In the genomic region with DNA sequence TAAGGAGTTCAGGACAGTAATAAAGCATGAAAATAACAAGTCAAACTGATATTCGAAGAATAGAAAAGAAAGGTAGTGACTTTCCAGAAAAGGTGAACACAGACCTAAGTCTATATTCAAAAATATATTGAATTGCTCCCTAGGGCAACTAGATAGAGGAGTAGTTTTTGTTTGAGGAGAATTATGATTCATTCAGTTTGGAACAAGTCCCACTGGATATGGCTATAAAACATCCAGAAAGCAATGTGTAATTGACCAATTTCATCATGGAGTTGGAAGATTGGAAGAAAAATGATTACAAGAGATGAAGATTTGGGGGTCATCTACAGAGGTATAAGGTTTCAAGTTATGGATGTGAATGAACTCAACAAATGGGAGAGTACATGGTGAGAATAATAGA, we compare ENCODE assay signal across 27 cellular contexts.
A peak's percentile ranks its signal among the peaks of the same experiment; 100 is the strongest.
DNase-seq lines count a peak whose midpoint lies in the region; ATAC-seq and TF ChIP-seq lines count a peak whose summit lies in the region.
"Had no signal": no experiment of that assay in that cellular context is flagged by ENCODE, and none has a peak within 500 bp of the region (broad histone marks: within the 10 kb centered on the region; RNA-seq: fewer than 3 reads in every experiment).

No MANE protein-coding gene starts in this region.

- H3K9me2 ChIP-seq in PC-3 (replicated peaks; ENCODE audit: low read length), result no peaks in the 10 kb centered on the region

- H3K36me3 Mint-ChIP-seq in activated CD4-positive, alpha-beta memory T cell treated with anti-CD3 and anti-CD28 coated beads for 36 hours, result no peaks in the 10 kb centered on the region
- H3K36me3 Mint-ChIP-seq: activated naive CD4-positive, alpha-beta T cell treated with anti-CD3 and anti-CD28 coated beads, Interleukin-2, amount 50 U/mL, for 72 hours; neural progenitor cell had no signal

- no peaks in the 10 kb centered on the region for H3K79me2 ChIP-seq in PC-3 (ENCODE audit: low read length)

- no peaks in the 10 kb centered on the region for H3K4me1 Mint-ChIP-seq in activated CD4-positive, alpha-beta memory T cell treated with anti-CD3 and anti-CD28 coated beads for 36 hours (ENCODE audit: low read depth)

- no peak for TF ChIP-seq POLR2A in sigmoid colon (IDR thresholded peaks at IDR 0.05)

- H2AFZ ChIP-seq in PC-3 (ENCODE audit: low read length), result no peak overlapping the region
- H2AFZ ChIP-seq: neural progenitor cell had no signal

- ATAC-seq in PC-3, result peak; percentile 63
- ATAC-seq: activated naive CD4-positive, alpha-beta T cell treated with anti-CD3 and anti-CD28 coated beads, Interleukin-2, amount 50 U/mL, for 72 hours; HepG2; left lung had no signal

- H3K36me3 ChIP-seq in PC-3 (ENCODE audit: low read depth, low read length) (no peaks in the 10 kb centered on the region), sigmoid colon (no peaks in the 10 kb centered on the region)
- H3K36me3 ChIP-seq: ascending aorta, esophagus squamous epithelium, left lung, neural progenitor cell, WERI-Rb-1 had no signal

- H3K4me3 ChIP-seq in PC-3 (ENCODE audit: low read length) (no peak overlapping the region), choroid plexus epithelial cell (ENCODE audit: low read depth, low read length) (no peak overlapping the region), foreskin fibroblast (ENCODE audit: low read depth in 1 of 2, low read length in 2 of 2) (no peak overlapping the region), sigmoid colon (no peak overlapping the region)
- H3K4me3 ChIP-seq: ascending aorta, esophagus squamous epithelium, left lung, neural progenitor cell, smooth muscle cell had no signal

- no peaks in the 10 kb centered on the region for H3K27me3 ChIP-seq in PC-3 (ENCODE audit: low read length)
- no peaks in the 10 kb centered on the region for H3K27me3 ChIP-seq in sigmoid colon
- H3K27me3 ChIP-seq: ascending aorta, esophagus squamous epithelium, left lung, neural progenitor cell had no signal

- BruUV-seq in PC-3 (replicated peaks; lab: Mats Ljungman, UMichigan), result no TSS peak

- no peaks in the 10 kb centered on the region for H3K27me3 Mint-ChIP-seq in activated CD4-positive, alpha-beta memory T cell treated with anti-CD3 and anti-CD28 coated beads for 36 hours

- no peak for TF ChIP-seq CTCF in PC-3 (conservative IDR thresholded peaks at IDR 0.05; ENCODE audit: low read depth, low read length)
- TF ChIP-seq CTCF in choroid plexus epithelial cell (conservative IDR thresholded peaks at IDR 0.05; ENCODE audit: low read depth, low read length), result no peak
- no peak for TF ChIP-seq CTCF in foreskin fibroblast (IDR thresholded peaks at IDR 0.05; ENCODE audit: low read depth, low read length)
- TF ChIP-seq CTCF in sigmoid colon (IDR thresholded peaks at IDR 0.05), result no peak

- H4K20me1 ChIP-seq in PC-3 (ENCODE audit: low read length), result no peaks in the 10 kb centered on the region

- H3K4me2 ChIP-seq in PC-3 (ENCODE audit: low read length), result 0 out of 2 replicates have a peak overlapping the region, but pooled peaks have one; percentile 15
- H3K4me2 ChIP-seq: smooth muscle cell had no signal

- no peaks in the 10 kb centered on the region for H3F3A ChIP-seq in PC-3 (ENCODE audit: low read length, unreplicated experiment)

- no peak overlapping the region for H3K9ac ChIP-seq in PC-3 (ENCODE audit: low read length)
- H3K9ac ChIP-seq: neural progenitor cell had no signal

- POLR2A ChIA-PET in PC-3 (lab: Charles Lee; ENCODE audit: unreplicated experiment), result no interaction called here
- POLR2A ChIA-PET in activated CD4-positive, alpha-beta memory T cell treated with anti-CD3 and anti-CD28 coated beads for 36 hours (lab: Charles Lee), result no interaction called here

- no peak overlapping the region for H3K4me3 Mint-ChIP-seq in activated CD4-positive, alpha-beta memory T cell treated with anti-CD3 and anti-CD28 coated beads for 36 hours
- H3K4me3 Mint-ChIP-seq: neural progenitor cell had no signal

- H3K4me1 ChIP-seq in PC-3 (ENCODE audit: insufficient read depth, low read length), result peaks cover 13% of the 10 kb centered on the region
- peaks cover 0 to 7% (median 5%) of the 10 kb centered on the region in 4 donors for H3K4me1 ChIP-seq in sigmoid colon
- H3K4me1 ChIP-seq: ascending aorta, esophagus squamous epithelium, left lung had no signal

- no peaks in the 10 kb centered on the region for H3K9me3 ChIP-seq in PC-3 (ENCODE audit: low read length)
- H3K9me3 ChIP-seq in sigmoid colon, result no peaks in the 10 kb centered on the region
- H3K9me3 ChIP-seq: ascending aorta, esophagus squamous epithelium, left lung had no signal

- CTCF ChIA-PET in PC-3 (lab: Charles Lee), result no interaction called here
- CTCF ChIA-PET in activated CD4-positive, alpha-beta memory T cell treated with anti-CD3 and anti-CD28 coated beads for 36 hours (lab: Charles Lee), result no interaction called here

- TF ChIP-seq EP300 in sigmoid colon (IDR thresholded peaks at IDR 0.05), result no peak

- no peak overlapping the region for H3K27ac Mint-ChIP-seq in activated CD4-positive, alpha-beta memory T cell treated with anti-CD3 and anti-CD28 coated beads for 36 hours
- H3K27ac Mint-ChIP-seq: activated naive CD4-positive, alpha-beta T cell treated with anti-CD3 and anti-CD28 coated beads, Interleukin-2, amount 50 U/mL, for 72 hours; neural progenitor cell had no signal

- intact Hi-C loops in PC-3 (cut with micrococcal nuclease), result no loop called here
- intact Hi-C loops in activated CD4-positive, alpha-beta memory T cell treated with anti-CD3 and anti-CD28 coated beads for 36 hours (cut with micrococcal nuclease), result no loop called here
- intact Hi-C loops in sigmoid colon (cut with DNase I), result no loop called here

- peak; percentile 8 for DNase-seq in EH (ENCODE audit: low read depth)
- DNase-seq in PC-3, result peak; percentile 78
- peak; percentile 16 for DNase-seq in choroid plexus epithelial cell (ENCODE audit: low read depth)
- DNase-seq in foreskin fibroblast, result peak; percentile 7 to 40
- no peak for DNase-seq in OCI-M1 (lab: John Stamatoyannopoulos, UW)
- DNase-seq in activated CD4-positive, alpha-beta memory T cell treated with anti-CD3 and anti-CD28 coated beads for 36 hours, result no peak
- DNase-seq in sigmoid colon, result no peak
- no peak for DNase-seq in SW480 (ENCODE audit: low spot score)
- DNase-seq: activated CD4-positive, alpha-beta T cell treated with anti-CD3 and anti-CD28 coated beads for 4 hours; activated effector memory CD4-positive, alpha-beta T cell treated with Interleukin-2 at 50 U/mL for 16 hours; activated T-cell treated with anti-CD3 and anti-CD28 coated beads for 4 hours; DMS79 treated with DMSO at 0.1 percent for 48 hours; esophagus squamous epithelium; glutamatergic neuron; left lung; NCI-H1417 treated with DMSO at 0.1 percent for 48 hours; NCI-H2081; NCI-H526; SHP77 treated with DMSO at 0.1 percent for 48 hours; stimulated activated naive CD4-positive, alpha-beta T cell treated with Interleukin-2 at 50 U/mL for 16 hours; T1000; WERI-Rb-1 had no signal

- H3K9me3 Mint-ChIP-seq in activated CD4-positive, alpha-beta memory T cell treated with anti-CD3 and anti-CD28 coated beads for 36 hours, result no peaks in the 10 kb centered on the region
- H3K9me3 Mint-ChIP-seq: neural progenitor cell had no signal

- H3K27ac ChIP-seq in PC-3 (ENCODE audit: low read length) (no peak overlapping the region), sigmoid colon (peak overlapping the region in 1 of 4 donors; percentile 14)
- H3K27ac ChIP-seq: ascending aorta, esophagus squamous epithelium, left lung, WERI-Rb-1 had no signal

- WGBS in sigmoid colon, 2 donors, result 27 to 77% methylated on average over 1 of the region's 1 CpG

Comparison
In these comparisons a context has a peak if more than half of its experiments do, and no peak if none do; other contexts are left out.
1. DNase-seq: peak in EH (single experiment), PC-3 (single experiment), choroid plexus epithelial cell (single experiment) and foreskin fibroblast (2 of 2); none in OCI-M1 (single experiment), activated CD4-positive, alpha-beta memory T cell treated with anti-CD3 and anti-CD28 coated beads for 36 hours (single experiment), sigmoid colon (single experiment) and SW480 (single experiment).